8 cellular contexts compared by ENCODE assay signal in the genomic region with DNA sequence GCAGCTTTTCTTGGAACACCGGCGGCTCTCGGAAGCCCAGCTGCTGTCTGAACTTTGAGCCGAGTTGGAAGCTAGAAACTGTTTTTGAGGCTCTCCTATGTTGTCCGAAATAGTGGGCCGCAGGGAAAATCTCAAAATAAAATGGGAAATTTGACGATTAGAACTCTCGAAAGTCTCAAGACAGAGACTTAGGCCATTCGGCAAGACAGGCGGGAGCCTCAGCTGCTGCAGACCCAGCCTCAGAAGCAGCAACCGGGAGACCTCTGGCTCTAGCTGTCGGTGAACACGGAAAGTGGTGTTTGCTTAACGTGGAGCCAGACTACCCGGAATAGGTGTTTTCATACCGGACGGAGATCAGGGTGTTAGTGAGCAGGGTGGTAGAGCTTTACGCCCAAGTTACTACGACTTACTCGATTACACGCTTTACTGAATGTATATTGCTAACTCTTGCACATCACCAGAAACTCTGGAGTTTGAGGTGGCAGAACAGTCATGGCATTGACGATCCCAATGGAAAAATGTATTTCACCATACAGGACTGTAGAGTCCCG. TPM values are rescaled to one million over a fixed set of nuclear protein-coding genes. Genes with fewer than 3 reads are reported as not detected.
DNase-seq lines count a peak whose midpoint lies in the region; ATAC-seq and TF ChIP-seq lines count a peak whose summit lies in the region.

No MANE protein-coding gene starts in this region.

- DNase-seq in brain pericyte (ENCODE audit: low read depth, low spot score) = peak; percentile 53
- DNase-seq in lower leg skin (ENCODE audit: low spot score in 2 of 2) = no peak
- DNase-seq in 8988T = no peak
- DNase-seq in foreskin melanocyte = no peak
- no peak for DNase-seq in effector CD4-positive, alpha-beta T cell

- H3K36me3 ChIP-seq in HUES6 (ENCODE audit: control insufficient read depth, insufficient read depth, low read length) (peaks cover 70% of the 10 kb centered on the region), urinary bladder (ENCODE audit: insufficient read depth) (peaks cover 1% of the 10 kb centered on the region)

- intact Hi-C loops in lower leg skin (cut with DNase I; ENCODE audit: low total_unique reads) = loop anchor here (10.0 kb wide), 1 partner anchor 286 kb away; no protein-coding TSS in a partner anchor

- H3K9ac ChIP-seq in HUES6 (ENCODE audit: low read length) = peak overlapping the region; percentile 92

- TF ChIP-seq POLR2A in lower leg skin (IDR thresholded peaks at IDR 0.05) = no peak

- ATAC-seq in GM18498 (IDR thresholded peaks at IDR 0.05; ENCODE audit: unreplicated experiment) = peak; percentile 4

- H3K4me1 ChIP-seq in HUES6 (ENCODE audit: control insufficient read depth, insufficient read depth, low read length) (peaks cover 8% of the 10 kb centered on the region; the same call in 1 of the 2 replicates), urinary bladder (ENCODE audit: insufficient read depth) (no peaks in the 10 kb centered on the region)

- H3K27me3 ChIP-seq in HUES6 (ENCODE audit: control insufficient read depth, insufficient read depth, low read length) = no peaks in the 10 kb centered on the region

- no peaks in the 10 kb centered on the region for H3K9me3 ChIP-seq in HUES6 (ENCODE audit: control insufficient read depth, insufficient read depth, low read depth, low read length)

- H3K4me3 ChIP-seq in HUES6 (ENCODE audit: low read depth, low read length) (peak overlapping the region; percentile 75), lower leg skin (ENCODE audit: low read depth, poor library complexity, severe bottlenecking) (peak overlapping the region; percentile 75), urinary bladder (ENCODE audit: low read depth, low read length) (peak overlapping the region; percentile 98)

- 2 to 4% methylated on average over 23 of the region's 23 CpGs for whole genome bisulfite sequencing in lower leg skin, 2 donors
- 6% methylated on average over 23 of the region's 23 CpGs for WGBS in urinary bladder

- H3K27ac ChIP-seq in HUES6 (ENCODE audit: low read depth, low read length) = peak overlapping the region; percentile 93
- peak overlapping the region; percentile 40 for H3K27ac ChIP-seq in urinary bladder (ENCODE audit: low read depth)

- no peak for TF ChIP-seq CTCF in lower leg skin (IDR thresholded peaks at IDR 0.05)

RNA-seq across cellular contexts. Expression of a gene that starts 0.4 kb away (rescaled TPM):
- 100 to 1,000 TPM in 3 of 4 donors, 10 to 100 TPM in 1; 84.9 to 199 (median 136) TPM for total RNA-seq in lower leg skin
- total RNA-seq in urinary bladder = 78.2 TPM
- 113 TPM for polyA plus RNA-seq in urinary bladder

RNA-seq across cellular contexts. Expression of a gene that starts 21.9 kb away (rescaled TPM):
- 10 to 100 TPM; 20.0 to 66.8 (median 41.2) TPM for total RNA-seq in lower leg skin
- total RNA-seq in urinary bladder = 10.9 TPM
- polyA plus RNA-seq in urinary bladder = 21.3 TPM

RNA-seq across cellular contexts. Expression of a gene that starts 32.9 kb away (rescaled TPM):
- total RNA-seq in lower leg skin = 10 to 100 TPM; 45.5 to 65.5 (median 56.4) TPM
- 15.9 TPM for total RNA-seq in urinary bladder
- polyA plus RNA-seq in urinary bladder = 76.2 TPM
